8 cellular contexts compared by ENCODE assay signal in the genomic region with DNA sequence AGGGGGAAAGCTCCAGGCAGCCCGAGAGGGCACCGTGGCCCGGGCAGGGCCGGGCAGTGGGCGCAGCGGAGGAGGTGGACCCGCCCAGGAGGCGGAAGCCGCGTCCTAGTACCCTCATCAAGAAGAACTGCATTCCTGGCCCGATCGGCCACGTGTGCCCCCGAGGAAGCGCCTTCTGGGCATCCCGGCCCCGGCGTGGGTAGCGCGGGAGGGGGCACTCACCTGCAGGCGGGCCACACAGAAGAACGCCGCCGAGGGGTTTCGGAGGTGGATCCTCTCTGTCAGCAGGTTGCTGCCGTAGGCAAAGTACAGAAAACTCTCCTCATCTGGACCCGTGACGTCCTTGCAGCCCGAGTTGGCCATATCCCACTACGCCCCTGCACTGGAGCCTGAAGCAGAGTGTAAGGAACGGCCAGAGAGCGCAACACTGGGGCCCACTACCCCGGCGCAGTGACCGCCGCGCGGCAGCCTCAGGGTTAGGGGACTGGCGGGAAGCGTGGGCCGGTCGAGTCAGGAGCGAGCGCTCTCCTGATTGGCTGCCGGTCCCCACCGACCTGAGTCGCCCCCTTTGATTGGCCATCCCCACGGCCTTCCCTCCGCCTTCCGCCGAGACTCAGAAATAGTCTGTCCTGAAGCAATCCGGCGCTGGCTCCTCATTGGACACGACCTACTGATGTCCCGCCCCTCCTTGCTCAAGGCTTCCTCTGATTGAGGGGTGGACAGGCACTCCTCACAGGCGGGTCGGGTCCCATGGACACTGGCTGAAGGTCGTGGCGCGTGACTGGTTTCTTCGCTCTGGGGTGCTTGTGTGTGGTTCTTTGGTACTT. TPM values are rescaled to one million over a fixed set of nuclear protein-coding genes. Genes with fewer than 3 reads are reported as not detected.
DNase-seq lines count a peak whose midpoint lies in the region; ATAC-seq and TF ChIP-seq lines count a peak whose summit lies in the region.

TSS of gene GGCT (minus strand) at position 483 of the 827 bp plus-strand sequence. CDS start at position 363, 120 bp downstream.

- intact Hi-C loops in Caco-2 (cut with micrococcal nuclease; ENCODE audit: unreplicated experiment) = loop anchor here (2.0 kb wide), 1 partner anchor 26 kb away; the partner anchor contains the start of gene NOD1

- H3K36me3 ChIP-seq in Caco-2 (ENCODE audit: control insufficient read depth, insufficient read depth, low read length) = no peaks in the 10 kb centered on the region
- peaks cover 34% of the 10 kb centered on the region for H3K36me3 ChIP-seq in NT2/D1 (ENCODE audit: insufficient read depth, insufficient read length, low read length)
- H3K36me3 ChIP-seq in endocrine pancreas (ENCODE audit: control insufficient read depth, insufficient read depth, low read length) = no peaks in the 10 kb centered on the region
- no peaks in the 10 kb centered on the region for H3K36me3 ChIP-seq in mesendoderm (ENCODE audit: control insufficient read depth, insufficient read depth, low read length)

- no peaks in the 10 kb centered on the region for H3K9me3 Mint-ChIP-seq in Caco-2 (ENCODE audit: unreplicated experiment)
- peaks cover 4% of the 10 kb centered on the region for H3K9me3 Mint-ChIP-seq in activated CD8-positive, alpha-beta memory T cell treated with anti-CD3 and anti-CD28 coated beads, Interleukin-2, amount 10 ng/mL, durations not matched to agents 7 days and 5 days (ENCODE audit: low read depth)

- H2BK120ac ChIP-seq in mesendoderm (ENCODE audit: low read depth, low read length) = no peak within 1 kb of the TSS

- H3K27me3 ChIP-seq in Caco-2 (replicated peaks; ENCODE audit: control insufficient read depth, insufficient read depth, low read length) (no peaks in the 10 kb centered on the region), NT2/D1 (ENCODE audit: insufficient read depth, insufficient read length) (no peaks in the 10 kb centered on the region), endocrine pancreas (ENCODE audit: control insufficient read depth, insufficient read depth, low read length) (no peaks in the 10 kb centered on the region), mesendoderm (ENCODE audit: insufficient read depth, low read length, poor library complexity) (no peaks in the 10 kb centered on the region)

- no peak for TF ChIP-seq CTCF in Caco-2 (IDR thresholded peaks at IDR 0.05; ENCODE audit: insufficient read depth in 1 of 2, low read depth in 1 of 2, low read length in 1 of 2, severe bottlenecking in 1 of 2, unreplicated experiment in 1 of 2)

- no CpG with 5 or more reads among the region's 61 CpGs for WGBS in mesendoderm (ENCODE audit: extremely low coverage, insufficient coverage, low lambda C conversion rate)

- BruUV-seq in Caco-2 (replicated peaks; lab: Mats Ljungman, UMichigan) = no TSS peak

- H2BK5ac ChIP-seq in mesendoderm (ENCODE audit: low read length) = no peak within 1 kb of the TSS

- H3K4me3 Mint-ChIP-seq in Caco-2 (ENCODE audit: unreplicated experiment) = peak within 1 kb of the TSS; percentile 80
- peak within 1 kb of the TSS; percentile 81 for H3K4me3 Mint-ChIP-seq in activated CD8-positive, alpha-beta memory T cell treated with anti-CD3 and anti-CD28 coated beads, Interleukin-2, amount 10 ng/mL, durations not matched to agents 7 days and 5 days

- H3K79me1 ChIP-seq in mesendoderm (ENCODE audit: low read length) = peaks cover 14% of the 10 kb centered on the region

- peaks cover 32% of the 10 kb centered on the region for H3K36me3 Mint-ChIP-seq in Caco-2 (ENCODE audit: insufficient read depth, unreplicated experiment)
- H3K36me3 Mint-ChIP-seq in activated CD8-positive, alpha-beta memory T cell treated with anti-CD3 and anti-CD28 coated beads, Interleukin-2, amount 10 ng/mL, durations not matched to agents 7 days and 5 days = peaks cover 33% of the 10 kb centered on the region

- H3K9ac ChIP-seq in NT2/D1 (ENCODE audit: insufficient read length, low read depth) (peak within 1 kb of the TSS; percentile 96), endocrine pancreas (ENCODE audit: control insufficient read depth, insufficient read depth, low read length) (peak within 1 kb of the TSS; percentile 70), mesendoderm (ENCODE audit: low read length) (peak within 1 kb of the TSS; percentile 86)

- H3K79me2 ChIP-seq in mesendoderm (ENCODE audit: control insufficient read depth, insufficient read depth, low read length) = peaks cover 20% of the 10 kb centered on the region

- ATAC-seq in GM21381 (IDR thresholded peaks at IDR 0.05; ENCODE audit: unreplicated experiment) = peak; percentile 98
- peak; percentile 98 for ATAC-seq in activated CD8-positive, alpha-beta memory T cell treated with anti-CD3 and anti-CD28 coated beads, Interleukin-2, amount 10 ng/mL, durations not matched to agents 7 days and 5 days

- H4K5ac ChIP-seq in mesendoderm (ENCODE audit: low read length) = no peak within 1 kb of the TSS

- H3K27me3 Mint-ChIP-seq in Caco-2 (ENCODE audit: insufficient read depth, unreplicated experiment) = no peaks in the 10 kb centered on the region
- no peaks in the 10 kb centered on the region for H3K27me3 Mint-ChIP-seq in activated CD8-positive, alpha-beta memory T cell treated with anti-CD3 and anti-CD28 coated beads, Interleukin-2, amount 10 ng/mL, durations not matched to agents 7 days and 5 days

- no peak within 1 kb of the TSS for H2BK15ac ChIP-seq in mesendoderm (replicated peaks; ENCODE audit: low read depth)

- H3K4me2 ChIP-seq in mesendoderm (ENCODE audit: low read length) = peak within 1 kb of the TSS; percentile 34

- POLR2A ChIA-PET in Caco-2 (lab: Charles Lee) = no interaction called here

- H3K4me1 ChIP-seq in Caco-2 (0 out of 2 replicates have a peak, but pooled peaks cover 1% of the 10 kb centered on the region), NT2/D1 (ENCODE audit: insufficient read depth, insufficient read length) (peaks cover 4% of the 10 kb centered on the region), endocrine pancreas (ENCODE audit: control insufficient read depth, insufficient read depth, low read length) (no peaks in the 10 kb centered on the region), mesendoderm (ENCODE audit: control insufficient read depth, low read depth, low read length) (peaks cover 7% of the 10 kb centered on the region)

- H3K4ac ChIP-seq in mesendoderm (ENCODE audit: low read depth, low read length) = peak within 1 kb of the TSS; percentile 50

- H3K27ac Mint-ChIP-seq in Caco-2 (ENCODE audit: unreplicated experiment) = peak within 1 kb of the TSS; percentile 80
- peak within 1 kb of the TSS; percentile 84 for H3K27ac Mint-ChIP-seq in activated CD8-positive, alpha-beta memory T cell treated with anti-CD3 and anti-CD28 coated beads, Interleukin-2, amount 10 ng/mL, durations not matched to agents 7 days and 5 days

- peak; percentile 98 to 99 for DNase-seq in Caco-2
- peak in 75 of 76 experiments; percentile 45 to 99 (median 98) for DNase-seq in HUDEP-2 (lab: John Stamatoyannopoulos, UW; ENCODE audit: unreplicated experiment in 76 of 76)
- peak; percentile 100 for DNase-seq in NT2/D1 (ENCODE audit: low read depth, low spot score)
- peak; percentile 99 for DNase-seq in activated CD8-positive, alpha-beta memory T cell treated with anti-CD3 and anti-CD28 coated beads, Interleukin-2, amount 10 ng/mL, durations not matched to agents 7 days and 5 days
- peak; percentile 99 for DNase-seq in mesendoderm
- DNase-seq in stimulated activated CD8-positive, alpha-beta memory T cell treated with anti-CD3 and anti-CD28 coated beads, Interleukin-15, amount 100 ng/mL, for 1 hour (ENCODE audit: low read depth) = peak; percentile 94

- peaks cover 22% of the 10 kb centered on the region for H3K4me1 Mint-ChIP-seq in Caco-2 (ENCODE audit: low read depth, unreplicated experiment)
- peaks cover 53% of the 10 kb centered on the region for H3K4me1 Mint-ChIP-seq in activated CD8-positive, alpha-beta memory T cell treated with anti-CD3 and anti-CD28 coated beads, Interleukin-2, amount 10 ng/mL, durations not matched to agents 7 days and 5 days

- H2AK5ac ChIP-seq in mesendoderm (ENCODE audit: low read length) = no peak within 1 kb of the TSS

- CTCF ChIA-PET in Caco-2 (lab: Charles Lee) = no interaction called here
- CTCF ChIA-PET in activated CD8-positive, alpha-beta memory T cell treated with anti-CD3 and anti-CD28 coated beads, Interleukin-2, amount 10 ng/mL, durations not matched to agents 7 days and 5 days (lab: Charles Lee) = interaction anchor here (1.6 to 1.8 kb wide), 2 partner anchors 27 to 59 kb away, joined by 4 to 5 read pairs; no protein-coding TSS in a partner anchor

- no peak within 1 kb of the TSS for H3K27ac ChIP-seq in mesendoderm (ENCODE audit: low read depth, low read length)

- peak within 1 kb of the TSS; percentile 97 for H3K56ac ChIP-seq in mesendoderm (ENCODE audit: low read length)

- H4K8ac ChIP-seq in mesendoderm (ENCODE audit: low read depth, low read length) = no peak within 1 kb of the TSS

- H3K4me3 ChIP-seq in Caco-2 (ENCODE audit: low read depth, low read length) (peak within 1 kb of the TSS; percentile 78), NT2/D1 (ENCODE audit: insufficient read length, low read depth) (peak within 1 kb of the TSS; percentile 95), endocrine pancreas (ENCODE audit: control insufficient read depth, insufficient read depth, low read length) (peak within 1 kb of the TSS; percentile 78), mesendoderm (ENCODE audit: low read length) (peak within 1 kb of the TSS; percentile 93)

- H3K9me3 ChIP-seq in Caco-2 (no peaks in the 10 kb centered on the region), NT2/D1 (ENCODE audit: insufficient read depth, low read length) (peaks cover 47% of the 10 kb centered on the region), endocrine pancreas (ENCODE audit: control insufficient read depth, low read length) (no peaks in the 10 kb centered on the region)

- peak within 1 kb of the TSS; percentile 55 for H3K18ac ChIP-seq in mesendoderm (ENCODE audit: low read length)

- peak within 1 kb of the TSS; percentile 92 for H3K23ac ChIP-seq in mesendoderm (ENCODE audit: low read length)

RNA-seq across cellular contexts. Expression of gene GGCT, which starts in this region (rescaled TPM):
- 75.2 and 78.7 TPM in 2 replicates for total RNA-seq in Caco-2 (2022)
- total RNA-seq in activated CD8-positive, alpha-beta memory T cell treated with anti-CD3 and anti-CD28 coated beads, Interleukin-2, amount 10 ng/mL, durations not matched to agents 7 days and 5 days = 10 to 100 TPM; 46.1 to 58.8 TPM
- polyA plus RNA-seq in mesendoderm (2013, experiment 1 of 2) = 81.7 TPM
- polyA plus RNA-seq in mesendoderm (2013, experiment 2 of 2) = 83.4 TPM
